ENCODE assay signal across 1 cellular context in genomic region chr16:15951852-15952251, GRCh38.
TF ChIP-seq lines count a peak whose summit lies in the region.

No MANE protein-coding gene starts in this region.

TF ChIP-seq in endothelial cell of umbilical vein, 7 proteins besides CTCF, POLR2A, EP300 and RAD21 (continued from another document):
- TF ChIP-seq MAX (IDR thresholded peaks at IDR 0.05; ENCODE audit: insufficient read depth, insufficient read length) (no peak), EZH2 (IDR thresholded peaks at IDR 0.05; ENCODE audit: borderline replicate concordance, low read depth, low read length, severe bottlenecking) (no peak), POLR2AphosphoS5 (IDR thresholded peaks at IDR 0.05; ENCODE audit: insufficient read depth, low read depth, low read length) (no peak), FOS (IDR thresholded peaks at IDR 0.05; ENCODE audit: borderline replicate concordance, insufficient read depth, low read length) (no peak), MYC (IDR thresholded peaks at IDR 0.05; ENCODE audit: low read depth, low read length) (no peak), JUN (IDR thresholded peaks at IDR 0.05; ENCODE audit: borderline replicate concordance, insufficient read depth, insufficient read length, low read depth) (no peak)
